Comparison of ENCODE assay signal across 32 cellular contexts in genomic region chr3:49108346-49108745, GRCh38. TPM values are rescaled to one million over a fixed set of nuclear protein-coding genes. Genes with fewer than 3 reads are reported as not detected.
"Had no signal": no experiment of that assay in that cellular context is flagged by ENCODE, and none has a peak within 500 bp of the region (broad histone marks: within the 10 kb centered on the region; RNA-seq: fewer than 3 reads in every experiment).

No MANE protein-coding gene starts in this region.

- H3K27ac Mint-ChIP-seq: activated CD8-positive, alpha-beta T cell treated with anti-CD3 and anti-CD28 coated beads for 36 hours; activated naive CD8-positive, alpha-beta T cell; activated T-helper 17 cell treated with anti-CD3 and anti-CD28 coated beads, Interleukin-2, amount 50 U/mL, for 72 hours; T-helper 17 cell; T-helper 2 cell treated with Interferon-gamma antibody and Interleukin-4, amounts not matched to agents 5 μg/mL and 100 μg/mL, for 36 hours had no signal

- H3K27me3 Mint-ChIP-seq: activated B cell treated with CpG ODN at 0.5 μM for 24 hours; activated CD8-positive, alpha-beta T cell treated with anti-CD3 and anti-CD28 coated beads for 36 hours; activated naive CD8-positive, alpha-beta T cell; activated T-helper 17 cell treated with anti-CD3 and anti-CD28 coated beads, Interleukin-2, amount 50 U/mL, for 72 hours; T-helper 17 cell had no signal

- H3K9me3 Mint-ChIP-seq: activated B cell treated with CpG ODN at 0.5 μM for 24 hours; activated CD8-positive, alpha-beta T cell treated with anti-CD3 and anti-CD28 coated beads for 36 hours; activated T-cell treated with anti-CD3 and anti-CD28 coated beads, Interleukin-2, amount 50 U/mL, for 4 hours; activated T-helper 17 cell treated with anti-CD3 and anti-CD28 coated beads, Interleukin-2, amount 50 U/mL, for 72 hours; T-helper 2 cell treated with Interferon-gamma antibody and Interleukin-4, amounts not matched to agents 5 μg/mL and 100 μg/mL, for 36 hours had no signal

- H3K4me3 Mint-ChIP-seq: activated B cell treated with CpG ODN at 0.5 μM for 24 hours; activated CD8-positive, alpha-beta T cell treated with anti-CD3 and anti-CD28 coated beads for 36 hours; activated naive CD8-positive, alpha-beta T cell; activated T-cell treated with anti-CD3 and anti-CD28 coated beads, Interleukin-2, amount 50 U/mL, for 4 hours; activated T-helper 17 cell treated with anti-CD3 and anti-CD28 coated beads, Interleukin-2, amount 50 U/mL, for 72 hours; T-helper 17 cell; T-helper 2 cell treated with Interferon-gamma antibody and Interleukin-4, amounts not matched to agents 5 μg/mL and 100 μg/mL, for 36 hours had no signal

- FAIRE-seq: astrocyte, bronchial epithelial cell, endometrium, endothelial cell of umbilical vein had no signal

- H3K9me3 ChIP-seq: colonic mucosa, esophagus squamous epithelium, gastroesophageal sphincter had no signal

- H3K4me3 ChIP-seq: colonic mucosa, esophagus squamous epithelium, gastroesophageal sphincter had no signal

- ATAC-seq: activated CD4-positive, CD25-positive, alpha-beta regulatory T cell treated with anti-CD3 and anti-CD28 coated beads, Interleukin-2, amount 50 U/mL, for 24 hours; activated CD8-positive, alpha-beta T cell treated with anti-CD3 and anti-CD28 coated beads for 36 hours; activated T-cell treated with anti-CD3 and anti-CD28 coated beads, Interleukin-2, amount 50 U/mL, for 4 hours; activated T-helper 17 cell treated with anti-CD3 and anti-CD28 coated beads, Interleukin-2, amount 50 U/mL, for 72 hours; gastroesophageal sphincter; T-helper 17 cell had no signal

- H3K27ac ChIP-seq: brain microvascular endothelial cell, colonic mucosa, epithelial cell of prostate, esophagus squamous epithelium, gastroesophageal sphincter, WERI-Rb-1 had no signal

- H3K27me3 ChIP-seq: brain microvascular endothelial cell, colonic mucosa, esophagus squamous epithelium, gastroesophageal sphincter had no signal

- DNase-seq: activated B cell treated with CpG ODN at 0.5 μM for 24 hours; activated CD4-positive, alpha-beta T cell treated with anti-CD3 and anti-CD28 coated beads for 48 hours; activated CD4-positive, alpha-beta T cell treated with anti-CD3 and anti-CD28 coated beads, Interleukin-2, amount 50 U/mL, for 1 hour; activated CD4-positive, alpha-beta T cell treated with anti-CD3 and anti-CD28 coated beads, Interleukin-2, amount 50 U/mL, for 48 hours; activated CD8-positive, alpha-beta memory T cell treated with anti-CD3 and anti-CD28 coated beads for 24 hours; activated CD8-positive, alpha-beta T cell treated with anti-CD3 and anti-CD28 coated beads for 36 hours; activated effector memory CD4-positive, alpha-beta T cell treated with Interleukin-2 at 50 U/mL for 16 hours; activated gamma-delta T cell treated with Interleukin-2 at 50 U/mL for 16 hours; activated naive CD4-positive, alpha-beta T cell treated with anti-CD3 and anti-CD28 coated beads, Interleukin-2, amount 50 U/mL, for 16 hours; activated naive CD4-positive, alpha-beta T cell treated with Interleukin-2 at 50 U/mL for 16 hours; activated T-cell treated with anti-CD3 and anti-CD28 coated beads, Interleukin-2, amount 50 U/mL, for 4 hours; amniotic stem cell; anterior cingulate cortex; brain microvascular endothelial cell; colonic mucosa; effector CD8-positive, alpha-beta T cell; esophagus squamous epithelium; foreskin melanocyte; T-helper 1 cell; T-helper 17 cell; T1000; WERI-Rb-1 had no signal

RNA-seq across cellular contexts. Expression of gene LAMB2, which starts 24.5 kb away (rescaled TPM):
- total RNA-seq: activated B cell treated with CpG ODN at 0.5 μM for 24 hours; activated CD8-positive, alpha-beta T cell treated with anti-CD3 and anti-CD28 coated beads for 36 hours had no signal
